14 cellular contexts compared by ENCODE assay signal in the genomic region with DNA sequence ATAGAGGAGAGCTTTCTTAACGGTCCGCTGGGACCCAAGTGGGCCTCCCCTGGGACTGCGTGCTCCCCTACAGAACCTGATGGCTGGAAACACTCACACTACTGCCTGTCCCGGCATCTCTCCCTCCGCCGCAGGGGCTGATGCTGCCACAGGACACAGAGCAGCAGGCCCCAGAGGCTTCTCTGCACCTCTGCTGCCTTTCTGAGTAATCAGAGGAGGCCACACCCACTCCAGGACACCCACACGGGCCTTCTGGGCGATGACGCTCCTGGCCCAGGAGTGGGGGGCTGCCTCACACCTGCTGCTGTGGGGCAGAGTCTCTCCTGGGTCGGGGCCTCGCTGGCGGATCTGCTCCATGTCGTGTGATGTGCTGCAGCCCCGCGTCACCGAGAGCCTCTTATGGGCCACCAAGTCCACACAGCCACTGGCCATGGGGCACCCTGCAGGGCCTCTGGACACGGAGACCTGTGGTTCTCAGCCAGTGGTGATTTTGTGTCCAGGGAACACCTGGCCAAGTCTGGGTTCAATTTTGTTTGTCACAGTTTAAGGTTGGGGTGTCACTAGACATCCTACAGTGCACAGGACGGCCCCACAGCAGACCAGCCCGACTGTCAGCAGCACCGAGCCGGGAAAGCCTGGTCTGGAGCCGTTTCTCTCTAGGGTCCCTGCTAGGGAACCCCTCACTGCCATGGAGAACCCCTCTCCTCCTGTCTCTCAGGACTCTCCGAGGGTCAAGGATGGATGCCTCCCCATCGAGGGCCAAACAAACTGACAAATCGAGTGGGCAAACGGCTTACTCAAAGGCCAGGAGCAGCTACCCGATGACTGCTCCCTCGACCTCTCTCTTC. TPM values are rescaled to one million over a fixed set of nuclear protein-coding genes. Genes with fewer than 3 reads are reported as not detected.
A peak's percentile ranks its signal among the peaks of the same experiment; 100 is the strongest.
DNase-seq lines count a peak whose midpoint lies in the region; ATAC-seq, FAIRE-seq and TF ChIP-seq lines count a peak whose summit lies in the region.
"Had no signal": no experiment of that assay in that cellular context is flagged by ENCODE, and none has a peak within 500 bp of the region (broad histone marks: within the 10 kb centered on the region; RNA-seq: fewer than 3 reads in every experiment).

No MANE protein-coding gene starts in this region.

- TF ChIP-seq EP300 in K562 (IDR thresholded peaks at IDR 0.05; ENCODE audit: low read length), result no peak
- no peak for TF ChIP-seq EP300 in esophagus muscularis mucosa (IDR thresholded peaks at IDR 0.05)

- no peak overlapping the region for H3K4me3 ChIP-seq in K562
- peak overlapping the region in 1 of 4 donors; percentile 9 for H3K4me3 ChIP-seq in esophagus muscularis mucosa

- in situ Hi-C loops in K562 (cut with MboI) (loop anchor here (25.0 kb wide), 1 partner anchor 398 kb away; a partner anchor contains a TSS), GM13977 (cut with MboI; ENCODE audit: low pct_unique_long_range_greater_than_20kb, low sequenced_read_pairs, unreplicated experiment) (no loop called here)

- TF ChIP-seq CTCF in K562 (IDR thresholded peaks at IDR 0.05 in 2 of 3, conservative IDR thresholded peaks at IDR 0.05 in 1 of 3; ENCODE audit: insufficient read depth in 2 of 3, low read depth in 1 of 3, low read length in 3 of 3) (no peak), GM13977 (IDR thresholded peaks at IDR 0.05; ENCODE audit: extremely low read depth, insufficient read depth, missing control alignments) (no peak), esophagus muscularis mucosa (IDR thresholded peaks at IDR 0.05) (no peak)

- intact Hi-C loops in K562 (cut with micrococcal nuclease) (no loop called here), esophagus muscularis mucosa (cut with DNase I) (no loop called here)

- H3K27me3 ChIP-seq in K562 (ENCODE audit: control insufficient read depth in 2 of 2, insufficient read depth in 2 of 2, low read length in 2 of 2) (peaks cover 0 to 11% of the 10 kb centered on the region in 2 experiments; a peak in 2 of 5 replicates), esophagus muscularis mucosa (no peaks in the 10 kb centered on the region)

- no peaks in the 10 kb centered on the region for H3K79me2 ChIP-seq in K562 (ENCODE audit: control insufficient read depth, insufficient read depth, low read length)

- H3K36me3 ChIP-seq in K562 (ENCODE audit: control insufficient read depth, insufficient read depth, low read length) (no peaks in the 10 kb centered on the region), esophagus muscularis mucosa (no peaks in the 10 kb centered on the region)

- H3K9me1 ChIP-seq in K562 (ENCODE audit: control insufficient read depth, insufficient read depth, low read length), result no peaks in the 10 kb centered on the region

- peaks cover 11 to 14% of the 10 kb centered on the region in 2 experiments; a peak in 4 of 5 replicates for H3K4me1 ChIP-seq in K562 (replicated peaks in 1 of 2; ENCODE audit: control insufficient read depth in 2 of 2, insufficient read depth in 2 of 2, low read length in 2 of 2)
- peaks cover 0 to 20% (median 14%) of the 10 kb centered on the region in 4 donors for H3K4me1 ChIP-seq in esophagus muscularis mucosa

- TF ChIP-seq POLR2A in K562 (conservative IDR thresholded peaks at IDR 0.05) (no peak), esophagus muscularis mucosa (IDR thresholded peaks at IDR 0.05; ENCODE audit: low read depth) (no peak)

- 37% methylated on average over 25 of the region's 28 CpGs for WGBS in K562 (ENCODE audit: insufficient coverage, low coverage, missing lambda C conversion rate)
- WGBS in esophagus muscularis mucosa, result 69% methylated on average over 24 of the region's 28 CpGs

- H2AFZ ChIP-seq in K562 (ENCODE audit: low read depth, low read length), result peak overlapping the region; percentile 39; the same call in 1 of the 2 replicates

- BruUV-seq in K562 (replicated peaks; lab: Mats Ljungman, UMichigan), result no TSS peak

- H3K27ac ChIP-seq in K562 (ENCODE audit: extremely low read depth, low read depth, low read length), result no peak overlapping the region
- H3K27ac ChIP-seq in esophagus muscularis mucosa (replicated peaks in 1 of 4), result peak overlapping the region in 2 of 4 donors; percentile 46 to 50

- ATAC-seq in K562, result peak; percentile 71
- ATAC-seq: Right ventricle myocardium inferior had no signal

- TF ChIP-seq RAD21 in K562 (CRISPR knock-in tag; conservative IDR thresholded peaks at IDR 0.05 in 1 of 2, IDR thresholded peaks at IDR 0.05 in 1 of 2), result no peak

- FAIRE-seq in K562 (lab: Jason Lieb, UNC), result peak; percentile 58
- FAIRE-seq: keratinocyte had no signal

- DNase-seq in EH (ENCODE audit: low read depth) (peak; percentile 35), SK-N-DZ (ENCODE audit: low spot score) (peak; percentile 83), K562 (ENCODE audit: extremely low read depth in 1 of 4, low spot score in 3 of 4) (peak; percentile 38 to 60 (median 58)), GM13977 (ENCODE audit: low spot score) (no peak), esophagus muscularis mucosa (ENCODE audit: extremely low spot score) (no peak), foreskin melanocyte (no peak), NCI-H2171 treated with DMSO at 0.1 percent for 48 hours (lab: John Stamatoyannopoulos, UW) (no peak)
- peak; percentile 63 for DNase-seq in stimulated activated CD4-positive, alpha-beta T cell treated with anti-CD3 and anti-CD28 coated beads, Interleukin-4, amount 100 ng/mL, for 24 hours
- DNase-seq: activated gamma-delta T cell, endodermal cell, NCI-H1092 treated with DMSO at 0.1 percent for 48 hours, trophoblast cell had no signal

- H3K9ac ChIP-seq in K562 (ENCODE audit: insufficient read depth in 1 of 2, low read depth in 2 of 2, low read length in 2 of 2), result peak overlapping the region in 1 of 2 experiments; percentile 40; a peak in 1 of 4 replicates

- no peaks in the 10 kb centered on the region for H4K20me1 ChIP-seq in K562 (replicated peaks; ENCODE audit: control insufficient read depth, insufficient read depth, low read length)

- no peaks in the 10 kb centered on the region for H3K9me3 ChIP-seq in K562 (replicated peaks; ENCODE audit: control insufficient read depth, insufficient read depth, low read depth, low read length)
- no peaks in the 10 kb centered on the region for H3K9me3 ChIP-seq in esophagus muscularis mucosa

- H3K4me2 ChIP-seq in K562 (ENCODE audit: insufficient read depth, low read length), result peak overlapping the region; percentile 6; the same call in 1 of the 2 replicates

- CTCF ChIA-PET in K562 (lab: Yijun Ruan, JAX; ENCODE audit: low intra/inter-chr PET ratio), result interaction anchor here (0.7 kb wide), 1 partner anchor 167 kb away, joined by 3 read pairs; no protein-coding TSS in a partner anchor

- POLR2A ChIA-PET in K562 (lab: Yijun Ruan, JAX), result interaction anchor here (0.6 to 2.0 kb wide), 2 partner anchors 16 to 55 kb away, joined by 3 to 6 read pairs; a partner anchor contains a TSS

TF ChIP-seq in K562, 482 proteins besides CTCF, POLR2A, EP300 and RAD21:
- TF ChIP-seq EGR1 (conservative IDR thresholded peaks at IDR 0.05) (peak; percentile 6; the same call in 1 of the 2 replicates), CCAR2 (IDR thresholded peaks at IDR 0.05; ENCODE audit: low read depth, low read length) (no peak)
TF ChIP-seq in K562: peak in this region for 1.

RNA-seq across cellular contexts. Expression of a gene that starts 16.0 kb away (rescaled TPM):
- 14.1 and 16.8 TPM in 2 replicates for polyA plus RNA-seq in SK-N-DZ (2014; cell fraction: cytosol; rRNA removed)
- polyA plus RNA-seq in SK-N-DZ (2014; cell fraction: nucleus; rRNA removed), result 88.4 and 135 TPM in 2 replicates
- 54.3 and 76.9 TPM in 2 replicates for total RNA-seq in K562 (2011; cell fraction: chromatin; rRNA removed; ENCODE audit: low replicate concordance)
- 24.7 and 29.5 TPM in 2 replicates for total RNA-seq in K562 (2011; cell fraction: nucleolus; rRNA removed)
- total RNA-seq in K562 (2011; cell fraction: nucleoplasm; rRNA removed), result 41.9 and 47.4 TPM in 2 replicates
- total RNA-seq in K562 (2014; rRNA removed) (11.9 and 14.7 TPM in 2 replicates), K562 (2014; rRNA removed; fragmentation: Illumina TruSeq; extraction: Trizol) (13.4 and 14.3 TPM in 2 replicates), K562 (2015; rRNA removed; fragmentation: Illumina TruSeq; extraction: Trizol) (11.2 and 12.0 TPM in 2 replicates), K562 (2021) (26.9 and 30.2 TPM in 2 replicates), esophagus muscularis mucosa (10 to 100 TPM; 36.6 to 57.7 (median 43.5) TPM)
- polyA plus RNA-seq in K562 (2011; rRNA removed) (36.0 and 43.5 TPM in 2 replicates), K562 (2014; fragmentation: Illumina TruSeq; extraction: Trizol) (37.8 and 38.4 TPM in 2 replicates), K562 (2014; fragmentation: Nextera tagmentation; extraction: Ambion mirVana) (1 to 10 TPM; 4.4 to 4.9 TPM), K562 (2014; rRNA removed) (39.5 and 45.4 TPM in 2 replicates)
- 16.2 and 29.9 TPM in 2 replicates for polyA plus RNA-seq in K562 (2011; cell fraction: cytosol; rRNA removed)
- 46.7 and 52.7 TPM in 2 replicates for polyA plus RNA-seq in K562 (2011; cell fraction: nucleus; rRNA removed)
- polyA plus RNA-seq in K562 (2012), result 31.3 and 42.9 TPM in 2 replicates
- polyA minus RNA-seq in K562 (2011; rRNA and poly(A)+ RNA removed), result 38.4 and 46.9 TPM in 2 replicates
- 11.9 and 17.3 TPM in 2 replicates for polyA minus RNA-seq in K562 (2011; cell fraction: cytosol; rRNA and poly(A)+ RNA removed)
- polyA minus RNA-seq in K562 (2011; cell fraction: nucleus; rRNA and poly(A)+ RNA removed), result 16.7 and 25.8 TPM in 2 replicates

RNA-seq across cellular contexts. Expression of a gene that starts 57.6 kb away (rescaled TPM):
- polyA plus RNA-seq in SK-N-DZ (2014; cell fraction: cytosol; rRNA removed), result 1.6 and 4.8 TPM in 2 replicates
- polyA plus RNA-seq in SK-N-DZ (2014; cell fraction: nucleus; rRNA removed), result 111 and 125 TPM in 2 replicates
- total RNA-seq in K562 (2011; cell fraction: chromatin; rRNA removed; ENCODE audit: low replicate concordance), result 5.5 and 12.5 TPM in 2 replicates
- total RNA-seq in K562 (2011; cell fraction: nucleolus; rRNA removed), result 9.0 and 10.3 TPM in 2 replicates
- 6.3 and 7.2 TPM in 2 replicates for total RNA-seq in K562 (2011; cell fraction: nucleoplasm; rRNA removed)
- total RNA-seq in K562 (2014; rRNA removed) (1.1 and 1.4 TPM in 2 replicates), K562 (2014; rRNA removed; fragmentation: Illumina TruSeq; extraction: Trizol) (0.22 and 0.29 TPM in 2 replicates), K562 (2015; rRNA removed; fragmentation: Illumina TruSeq; extraction: Trizol) (1.7 and 1.9 TPM in 2 replicates), K562 (2021) (2.3 and 3.9 TPM in 2 replicates), esophagus muscularis mucosa (10 to 100 TPM; 29.0 to 59.0 (median 50.5) TPM)
- polyA plus RNA-seq in K562 (2011; rRNA removed) (0.36 and 1.6 TPM in 2 replicates), K562 (2014; fragmentation: Illumina TruSeq; extraction: Trizol) (0.94 and 1.8 TPM in 2 replicates), K562 (2014; fragmentation: Nextera tagmentation; extraction: Ambion mirVana) (under 1 TPM; 0.04 to 0.07 TPM), K562 (2014; rRNA removed) (5.0 and 5.6 TPM in 2 replicates)
- polyA plus RNA-seq in K562 (2011; cell fraction: cytosol; rRNA removed), result 0.16 and 0.62 TPM in 2 replicates
- 23.5 and 26.4 TPM in 2 replicates for polyA plus RNA-seq in K562 (2011; cell fraction: nucleus; rRNA removed)
- 3.4 and 7.1 TPM in 2 replicates for polyA plus RNA-seq in K562 (2012)
- polyA minus RNA-seq in K562 (2011; rRNA and poly(A)+ RNA removed), result 0.21 and 0.27 TPM in 2 replicates
- 0.95 and 1.0 TPM in 2 replicates for polyA minus RNA-seq in K562 (2011; cell fraction: cytosol; rRNA and poly(A)+ RNA removed)
- 3.3 and 4.0 TPM in 2 replicates for polyA minus RNA-seq in K562 (2011; cell fraction: nucleus; rRNA and poly(A)+ RNA removed)

Comparison
In these comparisons a context has a peak if more than half of its experiments do, and no peak if none do; other contexts are left out.
1. DNase-seq: peak in EH (single experiment), SK-N-DZ (single experiment), K562 (4 of 4) and stimulated activated CD4-positive, alpha-beta T cell treated with anti-CD3 and anti-CD28 coated beads, Interleukin-4, amount 100 ng/mL, for 24 hours (single experiment); none in GM13977 (single experiment), esophagus muscularis mucosa (single experiment), foreskin melanocyte (single experiment) and NCI-H2171 treated with DMSO at 0.1 percent for 48 hours (single experiment).